8 cellular contexts compared by ENCODE assay signal in the genomic region with DNA sequence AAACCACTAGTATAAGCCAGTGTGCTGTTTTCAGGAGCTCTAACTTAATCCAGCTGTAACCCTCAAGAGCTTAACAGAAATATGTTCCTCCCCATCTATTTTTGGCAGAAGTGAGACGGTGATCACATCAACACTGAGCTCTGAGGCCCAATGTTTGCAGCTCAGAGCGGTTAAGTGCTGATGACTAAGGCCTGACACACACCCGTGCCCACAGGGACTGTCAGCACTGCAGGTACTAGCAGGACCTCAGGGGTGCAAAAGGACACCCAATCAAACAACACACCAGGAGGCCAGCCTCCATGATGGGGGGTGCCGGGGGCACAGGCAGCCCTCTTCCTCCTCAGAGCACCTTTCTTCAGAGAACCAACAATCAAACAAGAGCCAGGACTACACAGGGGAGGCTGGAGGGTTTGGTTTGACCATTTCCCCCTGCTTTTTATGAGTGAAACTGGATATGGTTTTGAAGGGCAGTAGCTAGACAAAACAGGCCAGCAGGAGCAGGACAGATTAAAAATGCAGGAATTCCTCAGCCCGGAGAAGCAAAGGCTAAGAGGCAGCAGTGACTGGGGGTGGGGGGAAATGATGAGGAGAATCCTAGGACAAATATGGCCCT.
DNase-seq lines count a peak whose midpoint lies in the region; ATAC-seq and TF ChIP-seq lines count a peak whose summit lies in the region.

No MANE protein-coding gene starts in this region.

- no peaks in the 10 kb centered on the region for H3K9me3 ChIP-seq in mucosa of descending colon

- peaks cover 29% of the 10 kb centered on the region for H3K4me1 ChIP-seq in mucosa of descending colon (ENCODE audit: low read depth)

- H3K4me3 ChIP-seq in mucosa of descending colon, result no peak overlapping the region

- H3K36me3 ChIP-seq in mucosa of descending colon (ENCODE audit: low read depth), result no peaks in the 10 kb centered on the region

- peak; percentile 76 for ATAC-seq in GM18505 (IDR thresholded peaks at IDR 0.05; ENCODE audit: unreplicated experiment)
- ATAC-seq in HG02678 (IDR thresholded peaks at IDR 0.05; ENCODE audit: unreplicated experiment), result peak; percentile 78
- ATAC-seq in mucosa of descending colon, result peak; percentile 87

- TF ChIP-seq CTCF in mucosa of descending colon (IDR thresholded peaks at IDR 0.05), result no peak

- intact Hi-C loops in mucosa of descending colon (cut with DNase I, micrococcal nuclease), result loop anchor here in 1 of 2 donors (10.0 kb wide), 1 partner anchor 56 kb away; no protein-coding TSS in a partner anchor

- peak; percentile 42 for DNase-seq in NCI-H460 (ENCODE audit: extremely low read depth, low read depth)
- DNase-seq in activated CD4-positive, alpha-beta T cell treated with anti-CD3 and anti-CD28 coated beads, Interleukin-2, amount 50 U/mL, for 48 hours, result peak; percentile 78 to 85
- DNase-seq in effector CD4-positive, alpha-beta T cell, result peak; percentile 68
- DNase-seq in mucosa of descending colon, result peak; percentile 62 to 86 (median 64)
- peak; percentile 46 to 60 for DNase-seq in stimulated activated CD8-positive, alpha-beta memory T cell treated with anti-CD3 and anti-CD28 coated beads, Interleukin-7, amount 100 ng/mL, for 1 hour (ENCODE audit: low read depth in 2 of 2)
- DNase-seq in ecto neural progenitor cell (ENCODE audit: low spot score), result no peak

- TF ChIP-seq POLR2A in GM18505 (IDR thresholded peaks at IDR 0.05; ENCODE audit: borderline replicate concordance, extremely low read depth, insufficient read depth, insufficient read length), result peak; percentile 61
